In genomic region chr14:24006497-24006871, GRCh38 we compare ENCODE assay signal across 8 cellular contexts. TPM values are rescaled to one million over a fixed set of nuclear protein-coding genes. Genes with fewer than 3 reads are reported as not detected.
DNase-seq lines count a peak whose midpoint lies in the region; ATAC-seq, FAIRE-seq and TF ChIP-seq lines count a peak whose summit lies in the region.
"Not testable (repeated sequence)": the region's sequence is repeated elsewhere in the genome, so short reads cannot be mapped to it uniquely, and the experiment has no call there.

No MANE protein-coding gene starts in this region.

- H3K9ac ChIP-seq in SK-N-MC (ENCODE audit: insufficient read length): peak overlapping the region; percentile 45
- peak overlapping the region in 1 of 2 experiments; percentile 68; a peak in 1 of 4 replicates for H3K9ac ChIP-seq in K562 (ENCODE audit: insufficient read depth in 1 of 2, low read depth in 2 of 2, low read length in 2 of 2)

- H3K4me1 ChIP-seq in K562 (replicated peaks in 1 of 2; ENCODE audit: control insufficient read depth in 2 of 2, insufficient read depth in 2 of 2, low read length in 2 of 2); heart right ventricle; pancreas; upper lobe of right lung: not testable (repeated sequence)

- CTCF ChIA-PET in K562 (lab: Yijun Ruan, JAX; ENCODE audit: low intra/inter-chr PET ratio): not testable (repeated sequence)

- not testable (repeated sequence) for BruUV-seq in K562 (replicated peaks; lab: Mats Ljungman, UMichigan)

- not testable (repeated sequence) for TF ChIP-seq EP300 in K562 (IDR thresholded peaks at IDR 0.05; ENCODE audit: low read length)

- peak; percentile 7 for DNase-seq in EH (ENCODE audit: low read depth)
- DNase-seq in SK-N-MC (ENCODE audit: low read depth, low spot score); K562 (ENCODE audit: extremely low read depth in 1 of 4, low spot score in 3 of 4); heart right ventricle; pancreas; upper lobe of right lung: not testable (repeated sequence)

- in situ Hi-C loops in K562 (cut with MboI): not testable (repeated sequence)

- not testable (repeated sequence) for H3K27ac ChIP-seq in SK-N-MC; K562 (ENCODE audit: extremely low read depth, low read depth, low read length); pancreas
- H3K27ac ChIP-seq in heart right ventricle (peak overlapping the region in 5 of 10 donors; percentile 3 to 67 (median 58)), upper lobe of right lung (peak overlapping the region; percentile 42)

- ATAC-seq in GM21515 (IDR thresholded peaks at IDR 0.05; ENCODE audit: unreplicated experiment) (peak; percentile 27), HG03135 (IDR thresholded peaks at IDR 0.05; ENCODE audit: unreplicated experiment) (peak; percentile 44), heart right ventricle (peak; percentile 20 to 80 (median 54)), pancreas (peak; percentile 29 to 69 (median 57)), upper lobe of right lung (peak; percentile 58)
- ATAC-seq in K562: not testable (repeated sequence)

- FAIRE-seq in K562 (lab: Jason Lieb, UNC); pancreas (lab: Jason Lieb, UNC): not testable (repeated sequence)

- peak overlapping the region; percentile 72; the same call in 1 of the 2 replicates for H2AFZ ChIP-seq in K562 (ENCODE audit: low read depth, low read length)

- not testable (repeated sequence) for TF ChIP-seq POLR2A in K562 (conservative IDR thresholded peaks at IDR 0.05)

- whole genome bisulfite sequencing in K562 (ENCODE audit: insufficient coverage, low coverage, missing lambda C conversion rate): 0% methylated on average over 2 of the region's 18 CpGs
- 0 to 5% methylated on average over 4 to 9 of the region's 18 CpGs for WGBS in heart right ventricle, 2 donors
- 2 to 4% methylated on average over 7 to 9 of the region's 18 CpGs for WGBS in pancreas, 2 donors

- peak overlapping the region; percentile 79 for H3K4me3 ChIP-seq in SK-N-MC
- peak overlapping the region; percentile 22; the same call in 1 of the 2 replicates for H3K4me3 ChIP-seq in K562
- peak overlapping the region in 9 of 10 donors; percentile 30 to 62 (median 53) for H3K4me3 ChIP-seq in heart right ventricle
- H3K4me3 ChIP-seq in pancreas: peak overlapping the region in 2 of 4 donors; percentile 12 to 54
- peak overlapping the region; percentile 56 for H3K4me3 ChIP-seq in upper lobe of right lung

- POLR2A ChIA-PET in K562 (lab: Yijun Ruan, JAX): not testable (repeated sequence)

- not testable (repeated sequence) for H3K4me2 ChIP-seq in K562 (ENCODE audit: insufficient read depth, low read length)

- H3K79me2 ChIP-seq in K562 (ENCODE audit: control insufficient read depth, insufficient read depth, low read length): not testable (repeated sequence)

- H3K9me1 ChIP-seq in K562 (ENCODE audit: control insufficient read depth, insufficient read depth, low read length): not testable (repeated sequence)

- TF ChIP-seq CTCF in K562 (IDR thresholded peaks at IDR 0.05 in 2 of 3, conservative IDR thresholded peaks at IDR 0.05 in 1 of 3; ENCODE audit: insufficient read depth in 2 of 3, low read depth in 1 of 3, low read length in 3 of 3); heart right ventricle (IDR thresholded peaks at IDR 0.05); pancreas (IDR thresholded peaks at IDR 0.05); upper lobe of right lung (IDR thresholded peaks at IDR 0.05): not testable (repeated sequence)

- H3K36me3 ChIP-seq in SK-N-MC (ENCODE audit: insufficient read depth, low read length); K562 (ENCODE audit: control insufficient read depth, insufficient read depth, low read length); heart right ventricle; pancreas; upper lobe of right lung: not testable (repeated sequence)

- not testable (repeated sequence) for H4K20me1 ChIP-seq in K562 (replicated peaks; ENCODE audit: control insufficient read depth, insufficient read depth, low read length)

- H3K27me3 ChIP-seq in K562 (ENCODE audit: control insufficient read depth in 2 of 2, insufficient read depth in 2 of 2, low read length in 2 of 2); heart right ventricle; pancreas; upper lobe of right lung: not testable (repeated sequence)

- not testable (repeated sequence) for TF ChIP-seq RAD21 in K562 (CRISPR knock-in tag; conservative IDR thresholded peaks at IDR 0.05 in 1 of 2, IDR thresholded peaks at IDR 0.05 in 1 of 2)

- intact Hi-C loops in K562 (cut with micrococcal nuclease); heart right ventricle (cut with DNase I); pancreas (cut with DNase I); upper lobe of right lung (cut with DNase I): not testable (repeated sequence)

- not testable (repeated sequence) for H3K9me3 ChIP-seq in SK-N-MC (ENCODE audit: low read depth, low read length); K562 (replicated peaks; ENCODE audit: control insufficient read depth, insufficient read depth, low read depth, low read length); heart right ventricle; pancreas; upper lobe of right lung

RNA-seq across cellular contexts. Expression of gene DHRS4L2, which starts 17.8 kb away (rescaled TPM):
- 1.1 and 1.4 TPM in 2 replicates for total RNA-seq in K562 (2011; cell fraction: chromatin; rRNA removed; ENCODE audit: low replicate concordance)
- total RNA-seq in K562 (2011; cell fraction: nucleolus; rRNA removed): 1.1 and 2.0 TPM in 2 replicates
- 2.5 and 2.9 TPM in 2 replicates for total RNA-seq in K562 (2011; cell fraction: nucleoplasm; rRNA removed)
- total RNA-seq in K562 (2014; rRNA removed): 6.3 and 9.8 TPM in 2 replicates
- total RNA-seq in K562 (2014; rRNA removed; fragmentation: Illumina TruSeq; extraction: Trizol): 5.9 and 9.0 TPM in 2 replicates
- 13.7 and 15.2 TPM in 2 replicates for total RNA-seq in K562 (2015; rRNA removed; fragmentation: Illumina TruSeq; extraction: Trizol)
- 7.0 and 8.1 TPM in 2 replicates for total RNA-seq in K562 (2021)
- polyA plus RNA-seq in K562 (2011; rRNA removed): 4.8 and 8.1 TPM in 2 replicates
- polyA plus RNA-seq in K562 (2011; cell fraction: cytosol; rRNA removed): 5.6 TPM in 2 replicates
- 4.1 and 5.0 TPM in 2 replicates for polyA plus RNA-seq in K562 (2011; cell fraction: nucleus; rRNA removed)
- 13.7 and 30.3 TPM in 2 replicates for polyA plus RNA-seq in K562 (2012)
- polyA plus RNA-seq in K562 (2014; fragmentation: Illumina TruSeq; extraction: Trizol): 10.5 and 12.0 TPM in 2 replicates
- polyA plus RNA-seq in K562 (2014; fragmentation: Nextera tagmentation; extraction: Ambion mirVana): 1 to 10 TPM; 2.3 TPM
- 7.6 and 8.9 TPM in 2 replicates for polyA plus RNA-seq in K562 (2014; rRNA removed)
- polyA minus RNA-seq in K562 (2011; rRNA and poly(A)+ RNA removed): 1.8 and 3.0 TPM in 2 replicates
- polyA minus RNA-seq in K562 (2011; cell fraction: cytosol; rRNA and poly(A)+ RNA removed): 2.9 and 3.6 TPM in 2 replicates
- 0.81 and 1.4 TPM in 2 replicates for polyA minus RNA-seq in K562 (2011; cell fraction: nucleus; rRNA and poly(A)+ RNA removed)
- 10 to 100 TPM; 22.9 to 38.0 (median 30.7) TPM for total RNA-seq in heart right ventricle
- 10 to 100 TPM; 25.5 to 52.4 TPM for polyA plus RNA-seq in heart right ventricle
- 10 to 100 TPM; 10.3 to 16.2 (median 11.5) TPM for total RNA-seq in pancreas
- polyA plus RNA-seq in pancreas: 10 to 100 TPM; 20.2 to 35.0 TPM
- 16.3 TPM for total RNA-seq in upper lobe of right lung

RNA-seq across cellular contexts. Expression of gene CARMIL3, which starts 45.3 kb away (rescaled TPM):
- total RNA-seq in K562 (2011; cell fraction: chromatin; rRNA removed; ENCODE audit: low replicate concordance): 0.19 and 1.2 TPM in 2 replicates
- 0.13 and 0.17 TPM in 2 replicates for total RNA-seq in K562 (2011; cell fraction: nucleolus; rRNA removed)
- 0.23 and 0.37 TPM in 2 replicates for total RNA-seq in K562 (2011; cell fraction: nucleoplasm; rRNA removed)
- total RNA-seq in K562 (2014; rRNA removed): not detected in 2 replicates
- total RNA-seq in K562 (2014; rRNA removed; fragmentation: Illumina TruSeq; extraction: Trizol): not detected in 2 replicates
- total RNA-seq in K562 (2015; rRNA removed; fragmentation: Illumina TruSeq; extraction: Trizol): 0.04 TPM in 1 of 2 replicates, not detected in the other
- 0.11 TPM in 1 of 2 replicates, not detected in the other for total RNA-seq in K562 (2021)
- polyA plus RNA-seq in K562 (2011; rRNA removed): 0.05 TPM in 1 of 2 replicates, not detected in the other
- 0.01 and 0.06 TPM in 2 replicates for polyA plus RNA-seq in K562 (2011; cell fraction: cytosol; rRNA removed)
- polyA plus RNA-seq in K562 (2011; cell fraction: nucleus; rRNA removed): 0.93 and 0.94 TPM in 2 replicates
- polyA plus RNA-seq in K562 (2012): 0.10 and 0.11 TPM in 2 replicates
- polyA plus RNA-seq in K562 (2014; fragmentation: Illumina TruSeq; extraction: Trizol): 0.01 TPM in 1 of 2 replicates, not detected in the other
- polyA plus RNA-seq in K562 (2014; fragmentation: Nextera tagmentation; extraction: Ambion mirVana): not detected
- 0.07 TPM in 2 replicates for polyA plus RNA-seq in K562 (2014; rRNA removed)
- polyA minus RNA-seq in K562 (2011; rRNA and poly(A)+ RNA removed): not detected in 2 replicates
- polyA minus RNA-seq in K562 (2011; cell fraction: cytosol; rRNA and poly(A)+ RNA removed): not detected in 2 replicates
- 0.11 and 0.13 TPM in 2 replicates for polyA minus RNA-seq in K562 (2011; cell fraction: nucleus; rRNA and poly(A)+ RNA removed)
- under 1 TPM in 7 of 10 donors, not detected in 3; 0.06 to 0.31 (median 0.08) TPM for total RNA-seq in heart right ventricle
- polyA plus RNA-seq in heart right ventricle: under 1 TPM; 0.13 to 0.44 TPM
- total RNA-seq in pancreas: under 1 TPM; 0.31 to 1.00 (median 0.71) TPM
- polyA plus RNA-seq in pancreas: 1 to 10 TPM; 2.7 to 4.0 TPM
- 0.96 TPM for total RNA-seq in upper lobe of right lung

RNA-seq across cellular contexts. Expression of gene DHRS4, which starts 52.9 kb away (rescaled TPM):
- 1.7 and 3.9 TPM in 2 replicates for total RNA-seq in K562 (2011; cell fraction: chromatin; rRNA removed; ENCODE audit: low replicate concordance)
- total RNA-seq in K562 (2011; cell fraction: nucleolus; rRNA removed): 2.2 and 2.9 TPM in 2 replicates
- total RNA-seq in K562 (2011; cell fraction: nucleoplasm; rRNA removed): 4.3 and 6.0 TPM in 2 replicates
- total RNA-seq in K562 (2014; rRNA removed): 32.0 and 35.9 TPM in 2 replicates
- total RNA-seq in K562 (2014; rRNA removed; fragmentation: Illumina TruSeq; extraction: Trizol): 7.1 and 7.7 TPM in 2 replicates
- 12.7 and 16.1 TPM in 2 replicates for total RNA-seq in K562 (2015; rRNA removed; fragmentation: Illumina TruSeq; extraction: Trizol)
- 11.4 and 12.5 TPM in 2 replicates for total RNA-seq in K562 (2021)
- polyA plus RNA-seq in K562 (2011; rRNA removed): 5.3 and 7.7 TPM in 2 replicates
- 10.5 and 14.1 TPM in 2 replicates for polyA plus RNA-seq in K562 (2011; cell fraction: cytosol; rRNA removed)
- polyA plus RNA-seq in K562 (2011; cell fraction: nucleus; rRNA removed): 6.2 and 6.5 TPM in 2 replicates
- 36.6 and 39.0 TPM in 2 replicates for polyA plus RNA-seq in K562 (2012)
- polyA plus RNA-seq in K562 (2014; fragmentation: Illumina TruSeq; extraction: Trizol): 8.9 and 10.1 TPM in 2 replicates
- polyA plus RNA-seq in K562 (2014; fragmentation: Nextera tagmentation; extraction: Ambion mirVana): 1 to 10 TPM in 1 of 2 experiments, under 1 TPM in 1; 0.51 to 1.6 TPM
- 13.3 and 24.3 TPM in 2 replicates for polyA plus RNA-seq in K562 (2014; rRNA removed)
- 3.5 and 5.6 TPM in 2 replicates for polyA minus RNA-seq in K562 (2011; rRNA and poly(A)+ RNA removed)
- polyA minus RNA-seq in K562 (2011; cell fraction: cytosol; rRNA and poly(A)+ RNA removed): 3.0 and 5.4 TPM in 2 replicates
- polyA minus RNA-seq in K562 (2011; cell fraction: nucleus; rRNA and poly(A)+ RNA removed): 2.4 and 3.3 TPM in 2 replicates
- total RNA-seq in heart right ventricle: 10 to 100 TPM; 24.9 to 37.5 (median 30.7) TPM
- polyA plus RNA-seq in heart right ventricle: 10 to 100 TPM; 31.1 to 66.7 TPM
- total RNA-seq in pancreas: 10 to 100 TPM; 10.8 to 24.8 (median 12.7) TPM
- polyA plus RNA-seq in pancreas: 10 to 100 TPM; 26.4 to 27.7 TPM
- 25.8 TPM for total RNA-seq in upper lobe of right lung
